Comparison of ENCODE assay signal across 1 cellular context in genomic region chr3:128372281-128372680, GRCh38.
TF ChIP-seq lines count a peak whose summit lies in the region.

No MANE protein-coding gene starts in this region.

TF ChIP-seq in H1, 55 proteins besides CTCF, POLR2A, EP300 and RAD21 (continued from another document):
- TF ChIP-seq CHD7 (IDR thresholded peaks at IDR 0.05; ENCODE audit: insufficient replicate concordance, low read length) (no peak), PHF8 (conservative IDR thresholded peaks at IDR 0.05; ENCODE audit: low read depth, low read length) (no peak), BCL11A (IDR thresholded peaks at IDR 0.05; ENCODE audit: low read depth in 2 of 2, low read length in 2 of 2) (no peak), POU5F1 (IDR thresholded peaks at IDR 0.05; ENCODE audit: low read depth, low read length) (no peak), SP1 (IDR thresholded peaks at IDR 0.05; ENCODE audit: low read depth, low read length) (no peak), SAP30 (IDR thresholded peaks at IDR 0.05; ENCODE audit: insufficient read depth, insufficient replicate concordance, low read length) (no peak), CHD1 (IDR thresholded peaks at IDR 0.05; ENCODE audit: low read depth, low read length) (no peak), TBP (IDR thresholded peaks at IDR 0.05; ENCODE audit: low read depth, low read length) (no peak), RBBP5 (IDR thresholded peaks at IDR 0.05; ENCODE audit: borderline replicate concordance, low read depth, low read length) (no peak), CEBPB (IDR thresholded peaks at IDR 0.05; ENCODE audit: low read depth, low read length) (no peak), FOSL1 (IDR thresholded peaks at IDR 0.05; ENCODE audit: insufficient read depth, low read depth, low read length) (no peak), ASH2L (IDR thresholded peaks at IDR 0.05; ENCODE audit: low read length) (no peak), SIN3A (conservative IDR thresholded peaks at IDR 0.05 in 1 of 2, IDR thresholded peaks at IDR 0.05 in 1 of 2; ENCODE audit: low read depth in 1 of 2, low read length in 2 of 2) (no peak), KDM5A (IDR thresholded peaks at IDR 0.05; ENCODE audit: low read length) (no peak), EZH2 (IDR thresholded peaks at IDR 0.05; ENCODE audit: low read depth, low read length, severe bottlenecking) (no peak), MAX (IDR thresholded peaks at IDR 0.05) (no peak)
